Comparison of ENCODE assay signal across 24 cellular contexts in the genomic region with DNA sequence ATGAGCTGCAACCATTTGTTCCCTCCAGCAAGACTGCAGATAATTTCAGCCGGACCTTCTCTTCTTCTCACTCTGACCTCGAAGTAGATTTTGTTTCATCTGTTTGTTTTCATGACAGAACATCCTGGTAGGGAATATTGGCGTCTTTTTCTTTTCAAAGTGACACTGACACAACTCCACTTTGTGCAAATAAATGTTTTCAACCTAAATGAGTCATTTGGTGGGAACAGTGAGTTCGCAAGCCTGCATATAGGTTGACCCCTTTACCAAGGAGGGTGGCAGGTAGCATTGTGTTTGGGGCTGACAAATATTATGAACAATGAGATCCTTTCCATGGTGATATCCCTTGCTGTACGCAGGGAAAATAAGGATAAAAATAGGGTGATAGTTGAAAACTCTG. TPM values are rescaled to one million over a fixed set of nuclear protein-coding genes. Genes with fewer than 3 reads are reported as not detected.
DNase-seq lines count a peak whose midpoint lies in the region; ATAC-seq and TF ChIP-seq lines count a peak whose summit lies in the region.
"Had no signal": no experiment of that assay in that cellular context is flagged by ENCODE, and none has a peak within 500 bp of the region (broad histone marks: within the 10 kb centered on the region; RNA-seq: fewer than 3 reads in every experiment).

No MANE protein-coding gene starts in this region.

- H3K79me2 ChIP-seq in fibroblast of lung (ENCODE audit: control insufficient read depth, insufficient read depth, low read length) = no peaks in the 10 kb centered on the region

- H3K9ac ChIP-seq in fibroblast of lung (ENCODE audit: insufficient read depth, low read length) = no peak overlapping the region

- no peak for TF ChIP-seq POLR2A in prostate gland (IDR thresholded peaks at IDR 0.05)

- H4K20me1 ChIP-seq in fibroblast of lung (ENCODE audit: control insufficient read depth, extremely low read depth, insufficient read depth, low read length) = no peaks in the 10 kb centered on the region

- H3K27me3 ChIP-seq in heart right ventricle = no peaks in the 10 kb centered on the region
- H3K27me3 ChIP-seq in fibroblast of lung (ENCODE audit: control insufficient read depth, insufficient read depth, low read length) = no peaks in the 10 kb centered on the region
- no peaks in the 10 kb centered on the region for H3K27me3 ChIP-seq in prostate gland (replicated peaks; ENCODE audit: insufficient read depth)
- H3K27me3 ChIP-seq: ascending aorta, thyroid gland had no signal

- no peak overlapping the region for H3K4me2 ChIP-seq in fibroblast of lung (ENCODE audit: extremely low read depth, insufficient read depth, low read length)

- ATAC-seq in heart right ventricle (no peak), Right ventricle myocardium inferior (no peak)
- ATAC-seq: activated T-cell treated with anti-CD3 and anti-CD28 coated beads, Interleukin-2, amount 50 U/mL, for 72 hours; effector memory CD8-positive, alpha-beta T cell; stimulated activated effector memory CD8-positive, alpha-beta T cell treated with anti-CD3 and anti-CD28 coated beads, Interleukin-12 subunit alpha, Interleukin-12 subunit beta, amount 100 ng/mL, for 72 hours had no signal

- 48 to 57% methylated on average over 5 of the region's 5 CpGs for WGBS in heart right ventricle, 2 donors
- 39% methylated on average over 5 of the region's 5 CpGs for WGBS in prostate gland

- intact Hi-C loops in heart right ventricle (cut with DNase I) (loop anchor here in 1 of 10 donors (5.0 to 10.0 kb wide), 2 partner anchors 33 to 50 kb away; no protein-coding TSS in a partner anchor), Right ventricle myocardium inferior (cut with DNase I) (loop anchor here (5.0 kb wide), 1 partner anchor 43 kb away; no protein-coding TSS in a partner anchor), prostate gland (cut with DNase I) (no loop called here)

- DNase-seq in heart right ventricle (no peak), Right ventricle myocardium inferior (ENCODE audit: missing footprints) (no peak), fibroblast of lung (ENCODE audit: low read depth in 2 of 2) (no peak), prostate gland (ENCODE audit: low spot score) (no peak), UCSD-AML1 (lab: John Stamatoyannopoulos, UW; ENCODE audit: unreplicated experiment) (no peak), OCI-M1 (lab: John Stamatoyannopoulos, UW) (no peak), DMS114 treated with DMSO at 0.1 percent for 48 hours (lab: John Stamatoyannopoulos, UW; ENCODE audit: unreplicated experiment) (no peak), cerebellar nuclear complex (lab: John Stamatoyannopoulos, UW) (no peak)
- DNase-seq: activated CD4-positive, CD25-positive, alpha-beta regulatory T cell treated with anti-CD3 and anti-CD28 coated beads, Interleukin-2, amount 50 U/mL, for 72 hours; activated CD8-positive, alpha-beta memory T cell treated with anti-CD3 and anti-CD28 coated beads for 24 hours; activated naive CD4-positive, alpha-beta T cell treated with anti-CD3 and anti-CD28 coated beads, Interleukin-2, amount 50 U/mL, for 16 hours; activated T-cell treated with anti-CD3 and anti-CD28 coated beads, Interleukin-2, amount 50 U/mL, for 72 hours; Calu3; effector memory CD8-positive, alpha-beta T cell; HFFc6; Karpas-422; mammary epithelial cell; NCI-H1092 treated with DMSO at 0.1 percent for 48 hours; NCI-H2081; NCI-H446 treated with DMSO at 0.1 percent for 48 hours; NK-92 treated with Interleukin-12 subunit alpha and Interleukin-12 subunit beta, amount 100 ng/mL, for 24 hours; thyroid gland had no signal

- TF ChIP-seq CTCF in heart right ventricle (IDR thresholded peaks at IDR 0.05) = no peak
- TF ChIP-seq CTCF in fibroblast of lung (conservative IDR thresholded peaks at IDR 0.05 in 1 of 2, IDR thresholded peaks at IDR 0.05 in 1 of 2; ENCODE audit: low read depth in 1 of 2, low read length in 2 of 2) = no peak
- no peak for TF ChIP-seq CTCF in prostate gland (IDR thresholded peaks at IDR 0.05)

- H3K27ac ChIP-seq in heart right ventricle (peak overlapping the region in 9 of 10 donors; percentile 65 to 87 (median 82)), fibroblast of lung (ENCODE audit: insufficient read depth, low read length) (peak overlapping the region; percentile 26), prostate gland (peak overlapping the region; percentile 1 to 11)
- H3K27ac ChIP-seq: thyroid gland had no signal

- H2AFZ ChIP-seq in fibroblast of lung (ENCODE audit: low read length) = peak overlapping the region; percentile 48

- H3K4me1 ChIP-seq in heart right ventricle (peaks cover 12 to 88% (median 62%) of the 10 kb centered on the region in 9 donors), fibroblast of lung (ENCODE audit: control insufficient read depth, extremely low read depth, insufficient read depth, low read length) (peaks cover 25% of the 10 kb centered on the region), prostate gland (replicated peaks) (no peaks in the 10 kb centered on the region)
- H3K4me1 ChIP-seq: thyroid gland had no signal

- H3K4me3 ChIP-seq in heart right ventricle = no peak overlapping the region
- H3K4me3 ChIP-seq in fibroblast of lung (replicated peaks in 1 of 4; ENCODE audit: control extremely low read depth in 1 of 4, insufficient read depth in 1 of 4, low read depth in 3 of 4, low read length in 4 of 4) = no peak overlapping the region
- H3K4me3 ChIP-seq in prostate gland = no peak overlapping the region
- H3K4me3 ChIP-seq: ascending aorta, thyroid gland had no signal

- H3K9me3 ChIP-seq in heart right ventricle = no peaks in the 10 kb centered on the region
- no peaks in the 10 kb centered on the region for H3K9me3 ChIP-seq in fibroblast of lung (ENCODE audit: control insufficient read depth, insufficient read depth, low read depth, low read length)
- H3K9me3 ChIP-seq in prostate gland = no peaks in the 10 kb centered on the region
- H3K9me3 ChIP-seq: ascending aorta, thyroid gland had no signal

- no peaks in the 10 kb centered on the region for H3K36me3 ChIP-seq in heart right ventricle
- H3K36me3 ChIP-seq in fibroblast of lung (ENCODE audit: control insufficient read depth, insufficient read depth, low read length) = no peaks in the 10 kb centered on the region
- H3K36me3 ChIP-seq in prostate gland = no peaks in the 10 kb centered on the region
- H3K36me3 ChIP-seq: ascending aorta, thyroid gland had no signal

RNA-seq across cellular contexts. Expression of a gene that starts 55.0 kb away (rescaled TPM):
- total RNA-seq in heart right ventricle (100 to 1,000 TPM; 118 to 184 (median 148) TPM), Right ventricle myocardium inferior (152 TPM), fibroblast of lung (15.2 and 19.2 TPM in 2 replicates), prostate gland (10 to 100 TPM; 18.6 to 37.4 TPM)
- polyA plus RNA-seq in heart right ventricle (10 to 100 TPM; 33.7 to 34.3 TPM), fibroblast of lung (13.6 and 14.1 TPM in 2 replicates)
- 11.6 and 11.7 TPM in 2 replicates for polyA plus RNA-seq in fibroblast of lung (2012)
- 33.7 and 72.6 TPM in 2 replicates for polyA minus RNA-seq in fibroblast of lung (ENCODE audit: low replicate concordance)

Comparison
In these comparisons a context has a peak if more than half of its experiments do, and no peak if none do; other contexts are left out.
1. H3K27ac ChIP-seq: peak in every context shown above with its lines; median percentile 82 in heart right ventricle; 26 in fibroblast of lung; 6 in prostate gland.